ENCODE assay signal across 1 cellular context in the genomic region with DNA sequence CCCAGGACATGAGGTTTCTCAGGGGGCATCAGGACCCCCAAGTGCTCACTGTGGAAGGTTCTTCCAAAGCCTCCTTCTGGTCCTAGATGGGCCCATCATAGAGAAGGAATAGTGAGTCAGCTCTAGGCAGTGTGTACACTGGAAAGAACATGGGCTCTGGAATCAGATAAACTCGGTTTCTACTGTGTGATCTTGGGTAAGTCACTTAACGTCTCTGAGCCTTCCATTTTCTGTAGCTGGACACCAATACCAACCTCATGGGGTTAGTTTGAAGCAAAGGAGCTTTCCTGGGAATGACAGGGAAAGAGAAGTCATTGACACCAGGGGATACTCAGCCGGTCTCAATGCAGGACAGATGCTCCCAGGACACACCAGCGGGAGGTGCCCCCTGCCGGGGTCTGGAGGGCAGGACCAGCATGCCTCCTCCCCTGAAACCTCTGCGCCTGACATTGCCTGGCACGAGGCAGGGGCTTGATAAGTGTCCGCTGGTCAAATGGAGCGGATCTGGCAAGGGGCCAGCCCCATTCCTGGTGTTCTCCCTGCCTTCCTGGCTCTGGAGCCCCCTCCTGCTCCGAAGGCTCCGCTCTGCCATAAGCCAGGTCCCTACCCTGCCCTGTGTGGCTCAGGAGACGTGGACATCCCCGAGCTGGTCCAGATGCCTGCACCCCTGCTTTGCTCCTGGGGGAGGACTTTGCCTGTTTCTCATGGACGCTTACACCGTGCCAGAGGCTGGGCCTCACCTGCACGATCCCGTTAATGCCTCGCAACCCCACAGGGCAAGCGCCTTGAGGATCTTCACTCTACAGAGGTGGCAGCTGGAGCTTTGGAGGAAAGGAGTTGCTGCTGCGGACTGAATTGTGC.
TF ChIP-seq lines count a peak whose summit lies in the region.

No MANE protein-coding gene starts in this region.

TF ChIP-seq in endothelial cell of umbilical vein, 7 proteins besides CTCF, POLR2A, EP300 and RAD21:
- no peak for TF ChIP-seq GATA2 (IDR thresholded peaks at IDR 0.05; ENCODE audit: insufficient read depth, insufficient read length, low read depth, low read length)
- TF ChIP-seq, protein P1, sequence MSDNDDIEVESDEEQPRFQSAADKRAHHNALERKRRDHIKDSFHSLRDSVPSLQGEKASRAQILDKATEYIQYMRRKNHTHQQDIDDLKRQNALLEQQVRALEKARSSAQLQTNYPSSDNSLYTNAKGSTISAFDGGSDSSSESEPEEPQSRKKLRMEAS (IDR thresholded peaks at IDR 0.05; ENCODE audit: insufficient read depth, insufficient read length): no peak
- no peak for TF ChIP-seq JUN (IDR thresholded peaks at IDR 0.05; ENCODE audit: borderline replicate concordance, insufficient read depth, insufficient read length, low read depth)
- no peak for TF ChIP-seq MYC (IDR thresholded peaks at IDR 0.05; ENCODE audit: low read depth, low read length)
- TF ChIP-seq POLR2AphosphoS5 (IDR thresholded peaks at IDR 0.05; ENCODE audit: insufficient read depth, low read depth, low read length): no peak
- TF ChIP-seq EZH2 (IDR thresholded peaks at IDR 0.05; ENCODE audit: borderline replicate concordance, low read depth, low read length, severe bottlenecking): no peak
- TF ChIP-seq FOS (IDR thresholded peaks at IDR 0.05; ENCODE audit: borderline replicate concordance, insufficient read depth, low read length): no peak
